27 cellular contexts compared by ENCODE assay signal in the genomic region with DNA sequence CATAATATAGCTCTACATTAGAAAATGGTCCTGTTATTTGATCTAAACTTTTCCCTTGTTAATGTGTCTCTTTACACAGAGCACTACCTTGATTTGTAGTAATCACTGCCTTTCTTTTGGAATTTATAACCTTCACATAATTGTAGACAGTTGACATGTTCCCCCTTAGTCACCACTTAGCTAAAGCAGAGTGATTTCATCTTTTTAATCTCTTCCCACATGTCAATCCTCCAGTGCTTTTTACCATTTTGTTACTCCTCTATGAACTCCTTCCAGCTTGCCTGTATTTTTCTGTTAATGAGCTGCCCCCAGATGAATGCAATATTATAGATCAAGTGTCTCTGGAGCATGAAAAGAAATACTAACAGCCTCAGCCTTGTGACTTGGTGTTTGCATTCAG. TPM values are rescaled to one million over a fixed set of nuclear protein-coding genes. Genes with fewer than 3 reads are reported as not detected.
"Had no signal": no experiment of that assay in that cellular context is flagged by ENCODE, and none has a peak within 500 bp of the region (broad histone marks: within the 10 kb centered on the region; RNA-seq: fewer than 3 reads in every experiment).

No MANE protein-coding gene starts in this region.

- H3K27ac ChIP-seq: breast epithelium had no signal

- H3K27me3 ChIP-seq: breast epithelium had no signal

- DNase-seq: activated CD4-positive, alpha-beta T cell treated with anti-CD3 and anti-CD28 coated beads for 48 hours; activated CD4-positive, alpha-beta T cell treated with anti-CD3 and anti-CD28 coated beads, Interleukin-2, amount 50 U/mL, for 4 hours; activated CD4-positive, CD25-positive, alpha-beta regulatory T cell treated with anti-CD3 and anti-CD28 coated beads, Interleukin-2, amount 50 U/mL, for 72 hours; activated CD8-positive, alpha-beta memory T cell treated with anti-CD3 and anti-CD28 coated beads, Interleukin-2, amount 50 U/mL, for 48 hours; activated CD8-positive, alpha-beta T cell treated with anti-CD3 and anti-CD28 coated beads, Interleukin-2, amount 10 ng/mL, durations not matched to agents 7 days and 5 days; activated effector memory CD4-positive, alpha-beta T cell treated with Interleukin-2 at 50 U/mL for 16 hours; activated naive CD4-positive, alpha-beta T cell; activated T-cell treated with anti-CD3 and anti-CD28 coated beads, Interleukin-2, amount 50 U/mL, for 1 hour; aorta; KG1; NCI-H1105; NCI-H1436; NCI-H1694 treated with DMSO at 0.1 percent for 48 hours; NCI-H2081; NCI-H2171; NCI-H2227 treated with DMSO at 0.1 percent for 48 hours; NCI-H446 treated with DMSO at 0.1 percent for 48 hours; NCI-H526; NK-92 treated with Interleukin-12 subunit alpha and Interleukin-12 subunit beta, amount 100 ng/mL, for 24 hours; PC-3; SHP77 treated with DMSO at 0.1 percent for 48 hours had no signal

- H3K36me3 ChIP-seq: breast epithelium had no signal

- H3K4me1 ChIP-seq: breast epithelium had no signal

- H3K4me3 ChIP-seq: breast epithelium had no signal

- H3K9me3 ChIP-seq: breast epithelium had no signal

- ATAC-seq: activated CD8-positive, alpha-beta T cell treated with anti-CD3 and anti-CD28 coated beads, Interleukin-2, amount 10 ng/mL, durations not matched to agents 7 days and 5 days; PC-3; WTC11 had no signal

RNA-seq across cellular contexts. Expression of a gene that starts 2.6 kb away (rescaled TPM):
- total RNA-seq: activated CD8-positive, alpha-beta T cell treated with anti-CD3 and anti-CD28 coated beads, Interleukin-2, amount 10 ng/mL, durations not matched to agents 7 days and 5 days; activated T-helper 1 cell treated with anti-CD3 and anti-CD28 coated beads, Interleukin-12 subunit alpha, Interleukin-12 subunit beta, Interleukin-2, Interleukin-4 antibody, amounts not matched to agents 30 ng/mL and 10 ng/mL and 1 ng/mL, durations not matched to agents 14 hours and 24 hours and 36 hours; breast epithelium; LHCN-M2; M059J; PC-3; SK-MEL-5 had no signal
- polyA plus RNA-seq: aorta had no signal
